In genomic region chr11:109012996-109013395, GRCh38 we compare ENCODE assay signal across 2 cellular contexts.
A peak's percentile ranks its signal among the peaks of the same experiment; 100 is the strongest.
TF ChIP-seq lines count a peak whose summit lies in the region.

No MANE protein-coding gene starts in this region.

TF ChIP-seq in K562, 482 proteins besides CTCF, POLR2A, EP300 and RAD21:
- TF ChIP-seq PRDM10 (IDR thresholded peaks at IDR 0.05; ENCODE audit: partially characterized antibody) (peak; percentile 94), ZBTB17 (CRISPR knock-in tag; IDR thresholded peaks at IDR 0.05) (no peak), ATF7 (IDR thresholded peaks at IDR 0.05) (peak; percentile 49; the same call in 1 of the 2 replicates)

TF ChIP-seq in H1, 55 proteins besides CTCF, POLR2A, EP300 and RAD21:
- TF ChIP-seq TEAD4 (IDR thresholded peaks at IDR 0.05; ENCODE audit: low read depth, low read length) (no peak), JUND (IDR thresholded peaks at IDR 0.05; ENCODE audit: low read length) (no peak)
